1 cellular context compared by ENCODE assay signal in the genomic region with DNA sequence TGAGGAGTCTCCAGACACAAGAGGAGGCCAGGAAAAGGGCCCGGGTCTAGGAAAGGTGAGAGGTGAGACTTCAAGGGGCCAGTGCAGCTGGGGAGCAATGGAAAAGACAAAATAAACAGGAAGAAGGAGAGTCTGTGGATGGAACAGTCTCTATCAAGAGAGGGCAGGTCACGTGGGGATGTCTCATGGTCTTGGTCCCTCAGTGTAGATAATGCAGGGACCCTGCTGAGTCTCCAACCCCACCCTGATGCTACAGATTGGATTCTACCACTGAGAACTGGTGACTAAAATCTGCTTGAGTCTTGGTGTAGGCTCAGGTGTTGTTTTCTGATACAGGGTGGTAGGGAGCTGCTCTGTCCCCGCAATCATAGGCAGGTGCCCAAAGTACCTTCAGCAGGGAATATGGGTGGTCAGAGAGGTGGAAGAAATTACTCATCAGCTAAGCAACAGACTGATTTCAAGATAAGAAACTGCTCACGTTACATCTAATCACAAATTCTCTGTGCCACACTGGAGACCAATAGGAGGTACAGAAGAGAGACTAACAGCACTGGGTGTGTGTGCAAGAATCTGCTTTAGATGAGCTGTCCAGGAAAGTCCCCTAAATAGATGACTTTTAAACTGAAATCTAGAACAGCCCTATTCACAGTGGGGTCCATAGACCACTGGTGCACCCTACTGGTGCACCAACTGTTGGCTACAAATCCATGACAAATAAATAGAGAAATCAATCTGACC.
A peak's percentile ranks its signal among the peaks of the same experiment; 100 is the strongest.
TF ChIP-seq lines count a peak whose summit lies in the region.

No MANE protein-coding gene starts in this region.

TF ChIP-seq in K562, 482 proteins besides CTCF, POLR2A, EP300 and RAD21 (continued from another document and continues in another):
- TF ChIP-seq, protein P1, sequence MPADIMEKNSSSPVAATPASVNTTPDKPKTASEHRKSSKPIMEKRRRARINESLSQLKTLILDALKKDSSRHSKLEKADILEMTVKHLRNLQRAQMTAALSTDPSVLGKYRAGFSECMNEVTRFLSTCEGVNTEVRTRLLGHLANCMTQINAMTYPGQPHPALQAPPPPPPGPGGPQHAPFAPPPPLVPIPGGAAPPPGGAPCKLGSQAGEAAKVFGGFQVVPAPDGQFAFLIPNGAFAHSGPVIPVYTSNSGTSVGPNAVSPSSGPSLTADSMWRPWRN (IDR thresholded peaks at IDR 0.05; ENCODE audit: low read depth), result no peak
- TF ChIP-seq PHB2 (IDR thresholded peaks at IDR 0.05; ENCODE audit: low read depth) (no peak), CHD1 (IDR thresholded peaks at IDR 0.05; ENCODE audit: low read length) (no peak), JUN (IDR thresholded peaks at IDR 0.05; ENCODE audit: borderline replicate concordance, low read depth, low read length) (0 out of 2 replicates have a peak, but pooled peaks have one; percentile 55), JUN (CRISPR knock-in tag; IDR thresholded peaks at IDR 0.05; ENCODE audit: borderline replicate concordance) (no peak), SMAD4 (CRISPR knock-in tag; conservative IDR thresholded peaks at IDR 0.05) (peak; percentile 43; the same call in 1 of the 2 replicates), E2F3 (CRISPR knock-in tag; IDR thresholded peaks at IDR 0.05) (no peak), ZNF140 (CRISPR knock-in tag; IDR thresholded peaks at IDR 0.05) (no peak), FOXP1 (CRISPR knock-in tag; IDR thresholded peaks at IDR 0.05) (no peak), ZNF133 (CRISPR knock-in tag; IDR thresholded peaks at IDR 0.05) (no peak), ZNF274 (IDR thresholded peaks at IDR 0.05; ENCODE audit: borderline replicate concordance, low read depth, low read length) (no peak), XRCC4 (IDR thresholded peaks at IDR 0.05; ENCODE audit: extremely low read depth, insufficient read depth, insufficient read length) (no peak), ZNF75A (CRISPR knock-in tag; IDR thresholded peaks at IDR 0.05) (no peak), HNRNPL (IDR thresholded peaks at IDR 0.05; ENCODE audit: low read depth, low read length) (no peak), PHB (CRISPR knock-in tag; IDR thresholded peaks at IDR 0.05) (no peak), PTTG1 (tag; IDR thresholded peaks at IDR 0.05; ENCODE audit: low read depth) (no peak), KLF1 (tag; IDR thresholded peaks at IDR 0.05) (peak; percentile 78; the same call in 1 of the 2 replicates), ZNF76 (CRISPR knock-in tag; IDR thresholded peaks at IDR 0.05; ENCODE audit: borderline replicate concordance) (no peak), ARID1B (IDR thresholded peaks at IDR 0.05) (peak; percentile 70), FOXJ2 (tag; IDR thresholded peaks at IDR 0.05) (0 out of 2 replicates have a peak, but pooled peaks have one; percentile 52), DDX20 (tag; IDR thresholded peaks at IDR 0.05; ENCODE audit: low read depth) (no peak), RFX5 (IDR thresholded peaks at IDR 0.05; ENCODE audit: low read depth, low read length) (no peak), MCM3 (IDR thresholded peaks at IDR 0.05) (no peak), FUS (optimal IDR thresholded peaks at IDR 0.05; ENCODE audit: low read depth, low read length) (no peak), MCM5 (IDR thresholded peaks at IDR 0.05; ENCODE audit: low read depth) (no peak), NR2C2 (CRISPR knock-in tag; IDR thresholded peaks at IDR 0.05) (no peak), NR2C2 (tag; IDR thresholded peaks at IDR 0.05) (no peak), ZNF384 (IDR thresholded peaks at IDR 0.05; ENCODE audit: low read depth, low read length) (no peak), GTF2F1 (IDR thresholded peaks at IDR 0.05; ENCODE audit: low read depth, low read length) (no peak), ZNF324 (CRISPR knock-in tag; IDR thresholded peaks at IDR 0.05) (no peak), HSF4 (CRISPR knock-in tag; IDR thresholded peaks at IDR 0.05; ENCODE audit: borderline replicate concordance) (no peak)
- TF ChIP-seq, protein P2, sequence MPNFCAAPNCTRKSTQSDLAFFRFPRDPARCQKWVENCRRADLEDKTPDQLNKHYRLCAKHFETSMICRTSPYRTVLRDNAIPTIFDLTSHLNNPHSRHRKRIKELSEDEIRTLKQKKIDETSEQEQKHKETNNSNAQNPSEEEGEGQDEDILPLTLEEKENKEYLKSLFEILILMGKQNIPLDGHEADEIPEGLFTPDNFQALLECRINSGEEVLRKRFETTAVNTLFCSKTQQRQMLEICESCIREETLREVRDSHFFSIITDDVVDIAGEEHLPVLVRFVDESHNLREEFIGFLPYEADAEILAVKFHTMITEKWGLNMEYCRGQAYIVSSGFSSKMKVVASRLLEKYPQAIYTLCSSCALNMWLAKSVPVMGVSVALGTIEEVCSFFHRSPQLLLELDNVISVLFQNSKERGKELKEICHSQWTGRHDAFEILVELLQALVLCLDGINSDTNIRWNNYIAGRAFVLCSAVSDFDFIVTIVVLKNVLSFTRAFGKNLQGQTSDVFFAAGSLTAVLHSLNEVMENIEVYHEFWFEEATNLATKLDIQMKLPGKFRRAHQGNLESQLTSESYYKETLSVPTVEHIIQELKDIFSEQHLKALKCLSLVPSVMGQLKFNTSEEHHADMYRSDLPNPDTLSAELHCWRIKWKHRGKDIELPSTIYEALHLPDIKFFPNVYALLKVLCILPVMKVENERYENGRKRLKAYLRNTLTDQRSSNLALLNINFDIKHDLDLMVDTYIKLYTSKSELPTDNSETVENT (CRISPR knock-in tag; IDR thresholded peaks at IDR 0.05), result no peak
- TF ChIP-seq, protein P3, sequence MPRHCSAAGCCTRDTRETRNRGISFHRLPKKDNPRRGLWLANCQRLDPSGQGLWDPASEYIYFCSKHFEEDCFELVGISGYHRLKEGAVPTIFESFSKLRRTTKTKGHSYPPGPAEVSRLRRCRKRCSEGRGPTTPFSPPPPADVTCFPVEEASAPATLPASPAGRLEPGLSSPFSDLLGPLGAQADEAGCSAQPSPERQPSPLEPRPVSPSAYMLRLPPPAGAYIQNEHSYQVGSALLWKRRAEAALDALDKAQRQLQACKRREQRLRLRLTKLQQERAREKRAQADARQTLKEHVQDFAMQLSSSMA (CRISPR knock-in tag; IDR thresholded peaks at IDR 0.05), result no peak
- TF ChIP-seq, protein P4, sequence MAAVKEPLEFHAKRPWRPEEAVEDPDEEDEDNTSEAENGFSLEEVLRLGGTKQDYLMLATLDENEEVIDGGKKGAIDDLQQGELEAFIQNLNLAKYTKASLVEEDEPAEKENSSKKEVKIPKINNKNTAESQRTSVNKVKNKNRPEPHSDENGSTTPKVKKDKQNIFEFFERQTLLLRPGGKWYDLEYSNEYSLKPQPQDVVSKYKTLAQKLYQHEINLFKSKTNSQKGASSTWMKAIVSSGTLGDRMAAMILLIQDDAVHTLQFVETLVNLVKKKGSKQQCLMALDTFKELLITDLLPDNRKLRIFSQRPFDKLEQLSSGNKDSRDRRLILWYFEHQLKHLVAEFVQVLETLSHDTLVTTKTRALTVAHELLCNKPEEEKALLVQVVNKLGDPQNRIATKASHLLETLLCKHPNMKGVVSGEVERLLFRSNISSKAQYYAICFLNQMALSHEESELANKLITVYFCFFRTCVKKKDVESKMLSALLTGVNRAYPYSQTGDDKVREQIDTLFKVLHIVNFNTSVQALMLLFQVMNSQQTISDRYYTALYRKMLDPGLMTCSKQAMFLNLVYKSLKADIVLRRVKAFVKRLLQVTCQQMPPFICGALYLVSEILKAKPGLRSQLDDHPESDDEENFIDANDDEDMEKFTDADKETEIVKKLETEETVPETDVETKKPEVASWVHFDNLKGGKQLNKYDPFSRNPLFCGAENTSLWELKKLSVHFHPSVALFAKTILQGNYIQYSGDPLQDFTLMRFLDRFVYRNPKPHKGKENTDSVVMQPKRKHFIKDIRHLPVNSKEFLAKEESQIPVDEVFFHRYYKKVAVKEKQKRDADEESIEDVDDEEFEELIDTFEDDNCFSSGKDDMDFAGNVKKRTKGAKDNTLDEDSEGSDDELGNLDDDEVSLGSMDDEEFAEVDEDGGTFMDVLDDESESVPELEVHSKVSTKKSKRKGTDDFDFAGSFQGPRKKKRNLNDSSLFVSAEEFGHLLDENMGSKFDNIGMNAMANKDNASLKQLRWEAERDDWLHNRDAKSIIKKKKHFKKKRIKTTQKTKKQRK (IDR thresholded peaks at IDR 0.05; ENCODE audit: borderline replicate concordance, low read depth, low read length), result no peak
- TF ChIP-seq, protein P5, sequence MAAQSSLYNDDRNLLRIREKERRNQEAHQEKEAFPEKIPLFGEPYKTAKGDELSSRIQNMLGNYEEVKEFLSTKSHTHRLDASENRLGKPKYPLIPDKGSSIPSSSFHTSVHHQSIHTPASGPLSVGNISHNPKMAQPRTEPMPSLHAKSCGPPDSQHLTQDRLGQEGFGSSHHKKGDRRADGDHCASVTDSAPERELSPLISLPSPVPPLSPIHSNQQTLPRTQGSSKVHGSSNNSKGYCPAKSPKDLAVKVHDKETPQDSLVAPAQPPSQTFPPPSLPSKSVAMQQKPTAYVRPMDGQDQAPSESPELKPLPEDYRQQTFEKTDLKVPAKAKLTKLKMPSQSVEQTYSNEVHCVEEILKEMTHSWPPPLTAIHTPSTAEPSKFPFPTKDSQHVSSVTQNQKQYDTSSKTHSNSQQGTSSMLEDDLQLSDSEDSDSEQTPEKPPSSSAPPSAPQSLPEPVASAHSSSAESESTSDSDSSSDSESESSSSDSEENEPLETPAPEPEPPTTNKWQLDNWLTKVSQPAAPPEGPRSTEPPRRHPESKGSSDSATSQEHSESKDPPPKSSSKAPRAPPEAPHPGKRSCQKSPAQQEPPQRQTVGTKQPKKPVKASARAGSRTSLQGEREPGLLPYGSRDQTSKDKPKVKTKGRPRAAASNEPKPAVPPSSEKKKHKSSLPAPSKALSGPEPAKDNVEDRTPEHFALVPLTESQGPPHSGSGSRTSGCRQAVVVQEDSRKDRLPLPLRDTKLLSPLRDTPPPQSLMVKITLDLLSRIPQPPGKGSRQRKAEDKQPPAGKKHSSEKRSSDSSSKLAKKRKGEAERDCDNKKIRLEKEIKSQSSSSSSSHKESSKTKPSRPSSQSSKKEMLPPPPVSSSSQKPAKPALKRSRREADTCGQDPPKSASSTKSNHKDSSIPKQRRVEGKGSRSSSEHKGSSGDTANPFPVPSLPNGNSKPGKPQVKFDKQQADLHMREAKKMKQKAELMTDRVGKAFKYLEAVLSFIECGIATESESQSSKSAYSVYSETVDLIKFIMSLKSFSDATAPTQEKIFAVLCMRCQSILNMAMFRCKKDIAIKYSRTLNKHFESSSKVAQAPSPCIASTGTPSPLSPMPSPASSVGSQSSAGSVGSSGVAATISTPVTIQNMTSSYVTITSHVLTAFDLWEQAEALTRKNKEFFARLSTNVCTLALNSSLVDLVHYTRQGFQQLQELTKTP (IDR thresholded peaks at IDR 0.05; ENCODE audit: low read depth in 1 of 2, partially characterized antibody in 2 of 2), result peak in 1 of 2 experiments; percentile 13
- TF ChIP-seq, protein P6, sequence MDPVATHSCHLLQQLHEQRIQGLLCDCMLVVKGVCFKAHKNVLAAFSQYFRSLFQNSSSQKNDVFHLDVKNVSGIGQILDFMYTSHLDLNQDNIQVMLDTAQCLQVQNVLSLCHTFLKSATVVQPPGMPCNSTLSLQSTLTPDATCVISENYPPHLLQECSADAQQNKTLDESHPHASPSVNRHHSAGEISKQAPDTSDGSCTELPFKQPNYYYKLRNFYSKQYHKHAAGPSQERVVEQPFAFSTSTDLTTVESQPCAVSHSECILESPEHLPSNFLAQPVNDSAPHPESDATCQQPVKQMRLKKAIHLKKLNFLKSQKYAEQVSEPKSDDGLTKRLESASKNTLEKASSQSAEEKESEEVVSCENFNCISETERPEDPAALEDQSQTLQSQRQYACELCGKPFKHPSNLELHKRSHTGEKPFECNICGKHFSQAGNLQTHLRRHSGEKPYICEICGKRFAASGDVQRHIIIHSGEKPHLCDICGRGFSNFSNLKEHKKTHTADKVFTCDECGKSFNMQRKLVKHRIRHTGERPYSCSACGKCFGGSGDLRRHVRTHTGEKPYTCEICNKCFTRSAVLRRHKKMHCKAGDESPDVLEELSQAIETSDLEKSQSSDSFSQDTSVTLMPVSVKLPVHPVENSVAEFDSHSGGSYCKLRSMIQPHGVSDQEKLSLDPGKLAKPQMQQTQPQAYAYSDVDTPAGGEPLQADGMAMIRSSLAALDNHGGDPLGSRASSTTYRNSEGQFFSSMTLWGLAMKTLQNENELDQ (CRISPR knock-in tag; IDR thresholded peaks at IDR 0.05; ENCODE audit: borderline replicate concordance), result no peak
- TF ChIP-seq, protein P7, sequence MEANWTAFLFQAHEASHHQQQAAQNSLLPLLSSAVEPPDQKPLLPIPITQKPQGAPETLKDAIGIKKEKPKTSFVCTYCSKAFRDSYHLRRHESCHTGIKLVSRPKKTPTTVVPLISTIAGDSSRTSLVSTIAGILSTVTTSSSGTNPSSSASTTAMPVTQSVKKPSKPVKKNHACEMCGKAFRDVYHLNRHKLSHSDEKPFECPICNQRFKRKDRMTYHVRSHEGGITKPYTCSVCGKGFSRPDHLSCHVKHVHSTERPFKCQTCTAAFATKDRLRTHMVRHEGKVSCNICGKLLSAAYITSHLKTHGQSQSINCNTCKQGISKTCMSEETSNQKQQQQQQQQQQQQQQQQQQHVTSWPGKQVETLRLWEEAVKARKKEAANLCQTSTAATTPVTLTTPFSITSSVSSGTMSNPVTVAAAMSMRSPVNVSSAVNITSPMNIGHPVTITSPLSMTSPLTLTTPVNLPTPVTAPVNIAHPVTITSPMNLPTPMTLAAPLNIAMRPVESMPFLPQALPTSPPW (CRISPR knock-in tag; IDR thresholded peaks at IDR 0.05), result 0 out of 2 replicates have a peak, but pooled peaks have one; percentile 11
- TF ChIP-seq, protein P8, sequence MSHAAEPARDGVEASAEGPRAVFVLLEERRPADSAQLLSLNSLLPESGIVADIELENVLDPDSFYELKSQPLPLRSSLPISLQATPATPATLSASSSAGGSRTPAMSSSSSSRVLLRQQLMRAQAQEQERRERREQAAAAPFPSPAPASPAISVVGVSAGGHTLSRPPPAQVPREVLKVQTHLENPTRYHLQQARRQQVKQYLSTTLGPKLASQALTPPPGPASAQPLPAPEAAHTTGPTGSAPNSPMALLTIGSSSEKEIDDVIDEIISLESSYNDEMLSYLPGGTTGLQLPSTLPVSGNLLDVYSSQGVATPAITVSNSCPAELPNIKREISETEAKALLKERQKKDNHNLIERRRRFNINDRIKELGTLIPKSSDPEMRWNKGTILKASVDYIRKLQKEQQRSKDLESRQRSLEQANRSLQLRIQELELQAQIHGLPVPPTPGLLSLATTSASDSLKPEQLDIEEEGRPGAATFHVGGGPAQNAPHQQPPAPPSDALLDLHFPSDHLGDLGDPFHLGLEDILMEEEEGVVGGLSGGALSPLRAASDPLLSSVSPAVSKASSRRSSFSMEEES (CRISPR knock-in tag; IDR thresholded peaks at IDR 0.05), result peak; percentile 93
- TF ChIP-seq, protein P9, sequence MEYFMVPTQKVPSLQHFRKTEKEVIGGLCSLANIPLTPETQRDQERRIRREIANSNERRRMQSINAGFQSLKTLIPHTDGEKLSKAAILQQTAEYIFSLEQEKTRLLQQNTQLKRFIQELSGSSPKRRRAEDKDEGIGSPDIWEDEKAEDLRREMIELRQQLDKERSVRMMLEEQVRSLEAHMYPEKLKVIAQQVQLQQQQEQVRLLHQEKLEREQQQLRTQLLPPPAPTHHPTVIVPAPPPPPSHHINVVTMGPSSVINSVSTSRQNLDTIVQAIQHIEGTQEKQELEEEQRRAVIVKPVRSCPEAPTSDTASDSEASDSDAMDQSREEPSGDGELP (CRISPR knock-in tag; IDR thresholded peaks at IDR 0.05; ENCODE audit: borderline replicate concordance), result no peak
